In the genomic region with DNA sequence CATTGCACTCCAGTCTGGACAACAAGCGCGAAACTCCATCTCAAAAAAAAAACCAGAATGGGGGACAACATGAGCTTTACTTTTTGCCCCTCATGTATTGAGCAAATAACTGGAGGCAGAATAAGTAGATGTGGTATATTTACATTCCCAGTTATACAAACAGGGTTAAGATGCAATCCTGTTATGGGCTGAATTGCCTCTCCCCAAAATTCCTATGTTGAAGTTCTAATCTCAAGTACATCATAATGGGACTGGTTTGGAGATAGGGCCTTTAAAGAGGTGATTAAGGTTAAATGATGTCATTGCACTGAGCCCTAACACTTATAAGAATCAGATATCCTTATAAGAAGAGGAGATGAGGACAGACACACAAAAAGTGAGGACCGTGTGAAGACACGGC, we compare ENCODE assay signal across 34 cellular contexts.
"Had no signal": no experiment of that assay in that cellular context is flagged by ENCODE, and none has a peak within 500 bp of the region (broad histone marks: within the 10 kb centered on the region; RNA-seq: fewer than 3 reads in every experiment).

No MANE protein-coding gene starts in this region.

- H3K9me3 ChIP-seq: adrenal gland, body of pancreas, breast epithelium had no signal

- FAIRE-seq: astrocyte, TTC549 had no signal

- H3K27ac ChIP-seq: adrenal gland, body of pancreas, brain microvascular endothelial cell, breast epithelium, VCaP had no signal

- ATAC-seq: activated CD8-positive, alpha-beta T cell treated with anti-CD3 and anti-CD28 coated beads for 36 hours; activated naive CD4-positive, alpha-beta T cell treated with anti-CD3 and anti-CD28 coated beads, Interleukin-2, amount 50 U/mL, for 72 hours; activated T-cell treated with anti-CD3 and anti-CD28 coated beads, Interleukin-2, amount 50 U/mL, for 4 hours; activated T-cell treated with anti-CD3 and anti-CD28 coated beads, Interleukin-2, amount 50 U/mL, for 72 hours; activated T-helper 17 cell treated with anti-CD3 and anti-CD28 coated beads, Interleukin-2, amount 50 U/mL, for 72 hours; body of pancreas had no signal

- H3K4me3 ChIP-seq: adrenal gland, body of pancreas, breast epithelium had no signal

- H3K36me3 ChIP-seq: adrenal gland, brain microvascular endothelial cell, breast epithelium had no signal

- DNase-seq: activated B cell treated with CpG ODN at 0.5 μM for 24 hours; activated CD4-positive, alpha-beta memory T cell treated with anti-CD3 and anti-CD28 coated beads for 36 hours; activated CD4-positive, alpha-beta T cell treated with anti-CD3 and anti-CD28 coated beads for 4 hours; activated CD4-positive, alpha-beta T cell treated with anti-CD3 and anti-CD28 coated beads, Interleukin-2, amount 10 ng/mL, durations not matched to agents 24 days and 14 days; activated CD4-positive, alpha-beta T cell treated with anti-CD3 and anti-CD28 coated beads, Interleukin-2, amount 50 U/mL, for 1 hour; activated CD4-positive, alpha-beta T cell treated with anti-CD3 and anti-CD28 coated beads, Interleukin-2, amount 50 U/mL, for 4 hours; activated CD4-positive, CD25-positive, alpha-beta regulatory T cell treated with anti-CD3 and anti-CD28 coated beads, Interleukin-2, amount 50 U/mL, for 72 hours; activated CD8-positive, alpha-beta memory T cell treated with anti-CD3 and anti-CD28 coated beads, Interleukin-2, amount 50 U/mL, for 4 hours; activated CD8-positive, alpha-beta T cell treated with anti-CD3 and anti-CD28 coated beads for 36 hours; activated effector memory CD4-positive, alpha-beta T cell treated with anti-CD3 and anti-CD28 coated beads, Interleukin-2, amount 50 U/mL, for 16 hours; activated gamma-delta T cell treated with Interleukin-2 at 50 U/mL for 16 hours; activated naive CD4-positive, alpha-beta T cell; activated naive CD4-positive, alpha-beta T cell treated with anti-CD3 and anti-CD28 coated beads for 36 hours; activated naive CD4-positive, alpha-beta T cell treated with anti-CD3 and anti-CD28 coated beads, Interleukin-2, amount 50 U/mL, for 16 hours; activated naive CD8-positive, alpha-beta T cell treated with anti-CD3 and anti-CD28 coated beads for 36 hours; activated T-cell treated with anti-CD3 and anti-CD28 coated beads for 4 hours; activated T-cell treated with anti-CD3 and anti-CD28 coated beads, Interleukin-2, amount 50 U/mL, for 1 hour; activated T-cell treated with anti-CD3 and anti-CD28 coated beads, Interleukin-2, amount 50 U/mL, for 4 hours; activated T-cell treated with anti-CD3 and anti-CD28 coated beads, Interleukin-2, amount 50 U/mL, for 72 hours; adrenal gland; amniotic stem cell; aorta; body of pancreas; brain microvascular endothelial cell; central memory CD4-positive, alpha-beta T cell; T-helper 1 cell; T-helper 2 cell; T-helper 9 cell had no signal

- H3K4me1 ChIP-seq: adrenal gland, body of pancreas, breast epithelium had no signal

- H3K27me3 ChIP-seq: adrenal gland, body of pancreas, brain microvascular endothelial cell, breast epithelium had no signal
